In the genomic region with DNA sequence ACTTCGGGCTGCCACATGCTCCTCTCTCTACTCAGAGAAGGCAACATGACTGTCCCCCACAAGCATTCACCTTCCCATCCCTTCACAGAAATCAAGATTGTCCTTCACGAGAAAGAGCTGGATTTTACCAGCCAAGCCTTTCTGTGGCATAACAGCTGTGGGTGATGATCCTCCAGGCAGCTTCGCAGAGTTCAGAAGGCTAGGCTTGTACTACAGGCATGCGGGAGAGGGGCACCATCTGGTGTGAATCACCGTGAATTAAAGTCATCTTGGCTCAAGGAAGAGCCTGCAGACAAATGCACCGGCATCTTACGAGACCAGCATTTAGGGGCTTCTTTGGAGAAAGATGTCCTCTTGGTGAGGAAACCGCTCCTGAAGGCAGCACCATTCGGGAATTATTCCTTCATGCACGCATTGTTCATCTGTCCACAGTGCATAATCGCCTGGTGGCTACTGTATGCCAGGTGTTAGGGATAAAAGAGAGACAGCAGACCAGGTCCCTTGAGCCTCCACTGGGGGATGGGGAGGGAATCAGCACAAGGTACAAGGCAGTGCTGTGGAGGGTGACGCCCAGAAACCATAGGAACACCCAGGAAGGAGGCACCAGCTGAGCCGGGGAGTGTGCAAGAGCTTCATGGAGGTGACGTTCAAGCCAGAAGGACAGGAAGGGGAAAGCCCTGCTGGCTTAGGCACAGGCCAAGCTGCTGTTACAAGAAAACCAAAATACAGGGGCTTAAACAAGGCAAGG, we compare ENCODE assay signal across 1 cellular context.
TF ChIP-seq lines count a peak whose summit lies in the region.

No MANE protein-coding gene starts in this region.

TF ChIP-seq in IMR-90, 13 proteins besides CTCF, POLR2A, EP300 and RAD21:
- no peak for TF ChIP-seq MXI1 (IDR thresholded peaks at IDR 0.05; ENCODE audit: borderline replicate concordance, low read depth, low read length)
- no peak for TF ChIP-seq RFX5 (IDR thresholded peaks at IDR 0.05; ENCODE audit: low read depth, low read length)
- TF ChIP-seq CEBPB (IDR thresholded peaks at IDR 0.05; ENCODE audit: low read depth, low read length), result no peak
- TF ChIP-seq, protein P1, sequence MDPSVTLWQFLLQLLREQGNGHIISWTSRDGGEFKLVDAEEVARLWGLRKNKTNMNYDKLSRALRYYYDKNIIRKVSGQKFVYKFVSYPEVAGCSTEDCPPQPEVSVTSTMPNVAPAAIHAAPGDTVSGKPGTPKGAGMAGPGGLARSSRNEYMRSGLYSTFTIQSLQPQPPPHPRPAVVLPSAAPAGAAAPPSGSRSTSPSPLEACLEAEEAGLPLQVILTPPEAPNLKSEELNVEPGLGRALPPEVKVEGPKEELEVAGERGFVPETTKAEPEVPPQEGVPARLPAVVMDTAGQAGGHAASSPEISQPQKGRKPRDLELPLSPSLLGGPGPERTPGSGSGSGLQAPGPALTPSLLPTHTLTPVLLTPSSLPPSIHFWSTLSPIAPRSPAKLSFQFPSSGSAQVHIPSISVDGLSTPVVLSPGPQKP (IDR thresholded peaks at IDR 0.05; ENCODE audit: borderline replicate concordance, low read depth, low read length), result no peak
- TF ChIP-seq NFE2L2 (IDR thresholded peaks at IDR 0.05; ENCODE audit: low read depth, low read length), result no peak
- TF ChIP-seq, protein P2, sequence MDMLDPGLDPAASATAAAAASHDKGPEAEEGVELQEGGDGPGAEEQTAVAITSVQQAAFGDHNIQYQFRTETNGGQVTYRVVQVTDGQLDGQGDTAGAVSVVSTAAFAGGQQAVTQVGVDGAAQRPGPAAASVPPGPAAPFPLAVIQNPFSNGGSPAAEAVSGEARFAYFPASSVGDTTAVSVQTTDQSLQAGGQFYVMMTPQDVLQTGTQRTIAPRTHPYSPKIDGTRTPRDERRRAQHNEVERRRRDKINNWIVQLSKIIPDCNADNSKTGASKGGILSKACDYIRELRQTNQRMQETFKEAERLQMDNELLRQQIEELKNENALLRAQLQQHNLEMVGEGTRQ (IDR thresholded peaks at IDR 0.05; ENCODE audit: low read depth, low read length), result no peak
- TF ChIP-seq MAFK (IDR thresholded peaks at IDR 0.05; ENCODE audit: low read depth, low read length), result no peak
- TF ChIP-seq CHD1 (IDR thresholded peaks at IDR 0.05; ENCODE audit: low read depth, low read length), result no peak
- no peak for TF ChIP-seq SMC3 (IDR thresholded peaks at IDR 0.05; ENCODE audit: low read depth, low read length)
- TF ChIP-seq MAZ (IDR thresholded peaks at IDR 0.05; ENCODE audit: borderline replicate concordance, low read depth, low read length), result no peak
- TF ChIP-seq BHLHE40 (IDR thresholded peaks at IDR 0.05; ENCODE audit: low read depth, low read length), result no peak
- no peak for TF ChIP-seq FOS (IDR thresholded peaks at IDR 0.05; ENCODE audit: low read depth, low read length)
- no peak for TF ChIP-seq RCOR1 (IDR thresholded peaks at IDR 0.05; ENCODE audit: insufficient replicate concordance, low read length)
